8 cellular contexts compared by ENCODE assay signal in the genomic region with DNA sequence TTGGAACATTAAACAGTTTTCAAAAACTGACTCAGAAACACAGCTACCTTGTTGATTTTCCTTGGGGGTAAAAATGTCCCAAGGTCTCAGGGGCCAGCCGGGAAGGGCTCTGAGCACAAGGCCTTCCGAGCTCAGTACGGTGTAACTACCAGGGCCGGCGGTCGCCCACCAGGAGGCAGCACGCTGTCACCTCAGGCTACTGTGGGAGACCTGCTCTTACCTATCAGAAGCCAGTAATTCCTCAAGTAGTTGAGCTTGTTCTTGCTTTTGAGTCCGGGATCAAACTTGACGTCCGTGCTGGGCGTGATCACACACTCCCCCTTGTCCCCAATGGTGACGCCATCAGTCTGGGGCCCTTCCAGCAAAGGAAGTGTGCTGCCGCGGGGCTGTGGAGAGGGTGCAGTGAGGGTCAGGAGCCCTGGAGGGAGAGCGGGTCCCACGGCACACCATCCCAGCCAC. TPM values are rescaled to one million over a fixed set of nuclear protein-coding genes. Genes with fewer than 3 reads are reported as not detected.
A peak's percentile ranks its signal among the peaks of the same experiment; 100 is the strongest.
DNase-seq lines count a peak whose midpoint lies in the region; ATAC-seq, FAIRE-seq and TF ChIP-seq lines count a peak whose summit lies in the region.

No MANE protein-coding gene starts in this region.

- peaks cover 3% of the 10 kb centered on the region for H3K4me1 ChIP-seq in NT2/D1 (ENCODE audit: insufficient read depth, insufficient read length)
- peaks cover 0 to 53% (median 0%) of the 10 kb centered on the region in 12 donors for H3K4me1 ChIP-seq in heart left ventricle
- no peaks in the 10 kb centered on the region for H3K4me1 ChIP-seq in sigmoid colon

- TF ChIP-seq POLR2A in heart left ventricle (IDR thresholded peaks at IDR 0.05) = no peak
- no peak for TF ChIP-seq POLR2A in sigmoid colon (IDR thresholded peaks at IDR 0.05)
- TF ChIP-seq POLR2A in H54 (IDR thresholded peaks at IDR 0.05; ENCODE audit: low read depth, low read length) = no peak

- no peak overlapping the region for H3K4me3 ChIP-seq in NT2/D1 (ENCODE audit: insufficient read length, low read depth)
- H3K4me3 ChIP-seq in heart left ventricle = no peak overlapping the region
- no peak overlapping the region for H3K4me3 ChIP-seq in sigmoid colon

- H3K9ac ChIP-seq in NT2/D1 (ENCODE audit: insufficient read length, low read depth) = no peak overlapping the region

- no peak for FAIRE-seq in H54 (lab: Jason Lieb, UNC)

- DNase-seq in ELR (ENCODE audit: low read depth) (peak; percentile 47), NT2/D1 (ENCODE audit: low read depth, low spot score) (peak; percentile 15), heart left ventricle (peak; percentile 45 to 80 (median 46)), sigmoid colon (peak; percentile 74), H54 (ENCODE audit: insufficient read length, low spot score) (no peak)
- DNase-seq in activated naive CD4-positive, alpha-beta T cell (lab: John Stamatoyannopoulos, UW) = peak; percentile 7 to 53 (median 30)

- WGBS in heart left ventricle, 4 donors = 60 to 74% (median 63%) methylated on average over 13 to 16 of the region's 16 CpGs
- WGBS in sigmoid colon, 2 donors = 18 to 53% methylated on average over 16 of the region's 16 CpGs

- ATAC-seq in heart left ventricle (peak; percentile 56 to 82 (median 76)), GM21619 (IDR thresholded peaks at IDR 0.05; ENCODE audit: unreplicated experiment) (no peak), HG03460 (IDR thresholded peaks at IDR 0.05; ENCODE audit: unreplicated experiment) (no peak)

- TF ChIP-seq CTCF in heart left ventricle (IDR thresholded peaks at IDR 0.05) = peak; percentile 29 to 63 (median 52)
- TF ChIP-seq CTCF in sigmoid colon (IDR thresholded peaks at IDR 0.05) = peak in 3 of 4 experiments; percentile 23 to 49 (median 29)

- H3K27me3 ChIP-seq in NT2/D1 (ENCODE audit: insufficient read depth, insufficient read length) = no peaks in the 10 kb centered on the region
- no peaks in the 10 kb centered on the region for H3K27me3 ChIP-seq in heart left ventricle
- H3K27me3 ChIP-seq in sigmoid colon = no peaks in the 10 kb centered on the region

- TF ChIP-seq EP300 in sigmoid colon (IDR thresholded peaks at IDR 0.05) = no peak

- H3K9me3 ChIP-seq in NT2/D1 (ENCODE audit: insufficient read depth, low read length) = peaks cover 3% of the 10 kb centered on the region; the same call in 1 of the 2 replicates
- H3K9me3 ChIP-seq in heart left ventricle = peaks cover 0 to 6% (median 2%) of the 10 kb centered on the region in 12 donors
- no peaks in the 10 kb centered on the region for H3K9me3 ChIP-seq in sigmoid colon

- H3K36me3 ChIP-seq in NT2/D1 (ENCODE audit: insufficient read depth, insufficient read length, low read length) (peaks cover 21% of the 10 kb centered on the region), heart left ventricle (peaks cover 0 to 76% (median 52%) of the 10 kb centered on the region in 9 donors), sigmoid colon (peaks cover 0 to 68% (median 18%) of the 10 kb centered on the region in 4 donors)

- H3K27ac ChIP-seq in heart left ventricle = peak overlapping the region in 1 of 12 donors; percentile 55
- H3K27ac ChIP-seq in sigmoid colon = no peak overlapping the region

- intact Hi-C loops in heart left ventricle (cut with DNase I) = loop anchor here in 8 of 10 donors (2.0 to 10.0 kb wide), 4 partner anchors 69 to 221 kb away; a partner anchor contains a TSS
- intact Hi-C loops in sigmoid colon (cut with DNase I) = loop anchor here (2.0 kb wide), 1 partner anchor 71 kb away; no protein-coding TSS in a partner anchor

RNA-seq across cellular contexts. Expression of a gene that starts 43.4 kb away (rescaled TPM):
- 100 to 1,000 TPM in 2 of 9 donors, 10 to 100 TPM in 7; 24.4 to 262 (median 33.0) TPM for total RNA-seq in heart left ventricle
- polyA plus RNA-seq in heart left ventricle = 10 to 100 TPM; 61.0 to 64.1 TPM
- total RNA-seq in sigmoid colon = 10 to 100 TPM; 27.4 to 59.5 (median 29.9) TPM
- polyA plus RNA-seq in sigmoid colon = 10 to 100 TPM in 1 of 3 donors, 1 to 10 TPM in 2; 6.0 to 31.7 (median 7.4) TPM

Comparison
In these comparisons a context has a peak if more than half of its experiments do, and no peak if none do; other contexts are left out.
1. ATAC-seq: peak in heart left ventricle (4 of 4); none in GM21619 (single experiment) and HG03460 (single experiment).